In genomic region chr19:1935484-1936208, GRCh38 we compare ENCODE assay signal across 9 cellular contexts. TPM values are rescaled to one million over a fixed set of nuclear protein-coding genes. Genes with fewer than 3 reads are reported as not detected.
DNase-seq lines count a peak whose midpoint lies in the region; ATAC-seq and TF ChIP-seq lines count a peak whose summit lies in the region.
"Had no signal": no experiment of that assay in that cellular context is flagged by ENCODE, and none has a peak within 500 bp of the region (broad histone marks: within the 10 kb centered on the region; RNA-seq: fewer than 3 reads in every experiment).

No MANE protein-coding gene starts in this region.

- peak overlapping the region; percentile 36 for H3K27ac Mint-ChIP-seq in glutamatergic neuron (ENCODE audit: unreplicated experiment)
- H3K27ac Mint-ChIP-seq: endodermal cell had no signal

- peaks cover 23% of the 10 kb centered on the region for H3K9me3 Mint-ChIP-seq in glutamatergic neuron (ENCODE audit: unreplicated experiment)

- no peak for ATAC-seq in GM21576 (IDR thresholded peaks at IDR 0.05; ENCODE audit: unreplicated experiment)

- peaks cover 9% of the 10 kb centered on the region for H3K36me3 Mint-ChIP-seq in glutamatergic neuron (ENCODE audit: unreplicated experiment)

- H3K4me3 Mint-ChIP-seq in glutamatergic neuron (ENCODE audit: unreplicated experiment): no peak overlapping the region
- H3K4me3 Mint-ChIP-seq: endodermal cell had no signal

- TF ChIP-seq CTCF in glutamatergic neuron (IDR thresholded peaks at IDR 0.05; ENCODE audit: partially characterized antibody, unreplicated experiment) (no peak), GM13976 (IDR thresholded peaks at IDR 0.05; ENCODE audit: borderline replicate concordance, control extremely low read depth, extremely low read depth, insufficient read depth, missing control alignments) (no peak)

- peak; percentile 56 for DNase-seq in stimulated activated CD4-positive, alpha-beta T cell treated with anti-CD3 and anti-CD28 coated beads, Interleukin-1b, Interleukin-23, amount 100 ng/mL, for 48 hours
- DNase-seq in stimulated activated CD4-positive, alpha-beta T cell treated with anti-CD3 and anti-CD28 coated beads, Interleukin-4, amount 100 ng/mL, for 24 hours: no peak
- peak; percentile 43 to 44 for DNase-seq in SHP77 (lab: John Stamatoyannopoulos, UW)
- DNase-seq in glutamatergic neuron: no peak
- DNase-seq in GM13976 (ENCODE audit: low spot score): no peak
- no peak for DNase-seq in DMS153 treated with DMSO at 0.1 percent for 48 hours (lab: John Stamatoyannopoulos, UW; ENCODE audit: unreplicated experiment)
- DNase-seq in effector CD8-positive, alpha-beta T cell (lab: John Stamatoyannopoulos, UW): no peak
- DNase-seq: endodermal cell had no signal

- in situ Hi-C loops in GM13976 (cut with MboI; ENCODE audit: low sequenced_read_pairs, unreplicated experiment): no loop called here

- H3K27me3 Mint-ChIP-seq in glutamatergic neuron (ENCODE audit: unreplicated experiment): peaks cover 24% of the 10 kb centered on the region

- peaks cover 10% of the 10 kb centered on the region for H3K4me1 Mint-ChIP-seq in glutamatergic neuron (ENCODE audit: low read depth, unreplicated experiment)

RNA-seq across cellular contexts. Expression of gene CSNK1G2, which starts 5.3 kb away (rescaled TPM):
- total RNA-seq in glutamatergic neuron (ENCODE audit: unreplicated experiment): 104 TPM

RNA-seq across cellular contexts. Expression of gene ADAT3, which starts 30.4 kb away (rescaled TPM):
- total RNA-seq in glutamatergic neuron (ENCODE audit: unreplicated experiment): 10.9 TPM

RNA-seq across cellular contexts. Expression of gene SCAMP4, which starts 30.4 kb away (rescaled TPM):
- total RNA-seq in glutamatergic neuron (ENCODE audit: unreplicated experiment): 66.3 TPM

RNA-seq across cellular contexts. Expression of gene ABHD17A, which starts 50.4 kb away (rescaled TPM):
- 75.1 TPM for total RNA-seq in glutamatergic neuron (ENCODE audit: unreplicated experiment)

Comparison
In these comparisons a context has a peak if more than half of its experiments do, and no peak if none do; other contexts are left out.
1. DNase-seq: peak in stimulated activated CD4-positive, alpha-beta T cell treated with anti-CD3 and anti-CD28 coated beads, Interleukin-1b, Interleukin-23, amount 100 ng/mL, for 48 hours (single experiment) and SHP77 (2 of 2); none in stimulated activated CD4-positive, alpha-beta T cell treated with anti-CD3 and anti-CD28 coated beads, Interleukin-4, amount 100 ng/mL, for 24 hours (single experiment), glutamatergic neuron (single experiment), GM13976 (single experiment), DMS153 treated with DMSO at 0.1 percent for 48 hours (single experiment) and effector CD8-positive, alpha-beta T cell (single experiment).